12 cellular contexts compared by ENCODE assay signal in genomic region chr6:70684794-70685493, GRCh38. TPM values are rescaled to one million over a fixed set of nuclear protein-coding genes. Genes with fewer than 3 reads are reported as not detected.
A peak's percentile ranks its signal among the peaks of the same experiment; 100 is the strongest.
DNase-seq lines count a peak whose midpoint lies in the region; ATAC-seq and TF ChIP-seq lines count a peak whose summit lies in the region.
"Had no signal": no experiment of that assay in that cellular context is flagged by ENCODE, and none has a peak within 500 bp of the region (broad histone marks: within the 10 kb centered on the region; RNA-seq: fewer than 3 reads in every experiment).

No MANE protein-coding gene starts in this region.

- no peak overlapping the region for H3K4ac ChIP-seq in trophoblast cell (ENCODE audit: low read depth, low read length)

- no peak overlapping the region for H3K23ac ChIP-seq in trophoblast cell (ENCODE audit: low read length)

- H3K27ac ChIP-seq in CD4-positive, CD25-positive, alpha-beta regulatory T cell (ENCODE audit: insufficient read depth, low read length, poor library complexity, severe bottlenecking) = no peak overlapping the region
- H3K27ac ChIP-seq in trophoblast cell (ENCODE audit: low read depth, low read length) = no peak overlapping the region

- no CpG with 5 or more reads among the region's 1 CpG for WGBS in trophoblast cell (ENCODE audit: extremely low coverage, insufficient coverage, insufficient read length)

- no peak for DNase-seq in CD4-positive, CD25-positive, alpha-beta regulatory T cell
- peak; percentile 43 for DNase-seq in DMS53 (lab: John Stamatoyannopoulos, UW)
- no peak for DNase-seq in mesothelial cell of epicardium (ENCODE audit: low spot score in 2 of 2, unreplicated experiment in 2 of 2)
- DNase-seq in T-helper 1 cell = no peak
- no peak for DNase-seq in sciatic nerve (ENCODE audit: low spot score)
- no peak for DNase-seq in trophoblast cell
- DNase-seq: activated CD8-positive, alpha-beta memory T cell treated with anti-CD3 and anti-CD28 coated beads, Interleukin-2, amount 50 U/mL, for 48 hours; GF-D8; H7; stimulated activated CD4-positive, alpha-beta T cell treated with anti-CD3 and anti-CD28 coated beads, Interleukin-2, amount 100 ng/mL, for 48 hours had no signal

- H3K9ac ChIP-seq in trophoblast cell (ENCODE audit: low read length) = no peak overlapping the region

- no peaks in the 10 kb centered on the region for H3K9me3 ChIP-seq in CD4-positive, CD25-positive, alpha-beta regulatory T cell (ENCODE audit: control insufficient read depth in 2 of 2, low read length in 2 of 2)
- H3K9me3 ChIP-seq in trophoblast cell (ENCODE audit: insufficient read depth, low read depth, low read length) = no peaks in the 10 kb centered on the region

- H2AK5ac ChIP-seq in trophoblast cell (ENCODE audit: low read length) = no peak overlapping the region

- H3K4me1 ChIP-seq in CD4-positive, CD25-positive, alpha-beta regulatory T cell (ENCODE audit: control insufficient read depth, insufficient read depth, low read length, poor library complexity, severe bottlenecking) = peaks cover 13% of the 10 kb centered on the region
- no peaks in the 10 kb centered on the region for H3K4me1 ChIP-seq in trophoblast cell (ENCODE audit: control insufficient read depth in 1 of 2, insufficient read depth in 2 of 2, low read length in 2 of 2)

- H3K18ac ChIP-seq in trophoblast cell (ENCODE audit: low read length) = no peak overlapping the region

- no peaks in the 10 kb centered on the region for H3K36me3 ChIP-seq in CD4-positive, CD25-positive, alpha-beta regulatory T cell (ENCODE audit: control insufficient read depth, insufficient read depth, low read length)
- H3K36me3 ChIP-seq in trophoblast cell (ENCODE audit: control insufficient read depth in 1 of 2, insufficient read depth in 2 of 2, low read length in 2 of 2) = no peaks in the 10 kb centered on the region
- H3K36me3 ChIP-seq: BLaER1 treated with 17β-estradiol and CSF1 and Interleukin-3, amounts not matched to agents 10 nM and 100 nM had no signal

- H2BK120ac ChIP-seq in trophoblast cell (ENCODE audit: insufficient read depth, low read length, poor library complexity) = no peak overlapping the region

- no peak overlapping the region for H2AFZ ChIP-seq in trophoblast cell (ENCODE audit: insufficient read depth, low read length, poor library complexity)

- peak overlapping the region in 1 of 4 donors; percentile 26 for H3K4me3 Mint-ChIP-seq in CD4-positive, CD25-positive, alpha-beta regulatory T cell
- peak overlapping the region; percentile 29 for H3K4me3 Mint-ChIP-seq in activated T-helper 17 cell treated with anti-CD3 and anti-CD28 coated beads, Interleukin-2, amount 50 U/mL, for 72 hours
- H3K4me3 Mint-ChIP-seq in mesothelial cell of epicardium = no peak overlapping the region

- H3K9me3 Mint-ChIP-seq in CD4-positive, CD25-positive, alpha-beta regulatory T cell = no peaks in the 10 kb centered on the region
- H3K9me3 Mint-ChIP-seq in activated T-helper 17 cell treated with anti-CD3 and anti-CD28 coated beads, Interleukin-2, amount 50 U/mL, for 72 hours = peaks cover 3% of the 10 kb centered on the region
- H3K9me3 Mint-ChIP-seq in mesothelial cell of epicardium = peaks cover 6% of the 10 kb centered on the region

- H3K79me1 ChIP-seq in trophoblast cell (ENCODE audit: low read length) = no peaks in the 10 kb centered on the region

- no peak overlapping the region for H3K14ac ChIP-seq in trophoblast cell (ENCODE audit: low read length)

- H2BK12ac ChIP-seq in trophoblast cell (ENCODE audit: low read length) = no peak overlapping the region

- no peaks in the 10 kb centered on the region for H3K27me3 Mint-ChIP-seq in CD4-positive, CD25-positive, alpha-beta regulatory T cell
- no peaks in the 10 kb centered on the region for H3K27me3 Mint-ChIP-seq in activated T-helper 17 cell treated with anti-CD3 and anti-CD28 coated beads, Interleukin-2, amount 50 U/mL, for 72 hours
- H3K27me3 Mint-ChIP-seq in mesothelial cell of epicardium (ENCODE audit: low read depth) = no peaks in the 10 kb centered on the region

- H3K27me3 ChIP-seq in CD4-positive, CD25-positive, alpha-beta regulatory T cell (ENCODE audit: control insufficient read depth, insufficient read depth, low read length) = no peaks in the 10 kb centered on the region
- no peaks in the 10 kb centered on the region for H3K27me3 ChIP-seq in trophoblast cell (ENCODE audit: insufficient read depth, low read length)
- H3K27me3 ChIP-seq: BLaER1 treated with 17β-estradiol and CSF1 and Interleukin-3, amounts not matched to agents 10 nM and 100 nM had no signal

- no peak overlapping the region for H4K8ac ChIP-seq in trophoblast cell (ENCODE audit: low read depth, low read length)

- H3K4me3 ChIP-seq in CD4-positive, CD25-positive, alpha-beta regulatory T cell (ENCODE audit: low read depth, low read length) = no peak overlapping the region
- no peak overlapping the region for H3K4me3 ChIP-seq in trophoblast cell (ENCODE audit: low read depth, low read length)
- H3K4me3 ChIP-seq: BLaER1 treated with 17β-estradiol and CSF1 and Interleukin-3, amounts not matched to agents 10 nM and 100 nM had no signal

- H3K4me1 Mint-ChIP-seq in CD4-positive, CD25-positive, alpha-beta regulatory T cell = peaks cover 48 to 70% (median 56%) of the 10 kb centered on the region in 4 donors
- peaks cover 25% of the 10 kb centered on the region for H3K4me1 Mint-ChIP-seq in activated T-helper 17 cell treated with anti-CD3 and anti-CD28 coated beads, Interleukin-2, amount 50 U/mL, for 72 hours
- H3K4me1 Mint-ChIP-seq in mesothelial cell of epicardium = peaks cover 20% of the 10 kb centered on the region

- no peak overlapping the region for H2BK5ac ChIP-seq in trophoblast cell (ENCODE audit: low read depth, low read length, poor library complexity)

- TF ChIP-seq CTCF in mesothelial cell of epicardium (IDR thresholded peaks at IDR 0.05; ENCODE audit: unreplicated experiment) = no peak

- H4K91ac ChIP-seq in trophoblast cell (ENCODE audit: low read depth, low read length) = no peak overlapping the region

- no peak overlapping the region for H3K4me2 ChIP-seq in trophoblast cell (ENCODE audit: low read length)

- intact Hi-C loops in sciatic nerve (cut with DNase I) = loop anchor here (10.0 kb wide), 1 partner anchor 140 kb away; no protein-coding TSS in a partner anchor

- no peak for ATAC-seq in CD4-positive, CD25-positive, alpha-beta regulatory T cell (ENCODE audit: low read depth in 2 of 2)
- peak; percentile 84 for ATAC-seq in activated T-helper 17 cell treated with anti-CD3 and anti-CD28 coated beads, Interleukin-2, amount 50 U/mL, for 72 hours (replicated peaks)
- ATAC-seq in sciatic nerve = no peak

- peak overlapping the region; percentile 5 to 69 (median 26) for H3K27ac Mint-ChIP-seq in CD4-positive, CD25-positive, alpha-beta regulatory T cell
- H3K27ac Mint-ChIP-seq in activated T-helper 17 cell treated with anti-CD3 and anti-CD28 coated beads, Interleukin-2, amount 50 U/mL, for 72 hours = peak overlapping the region; percentile 72
- H3K27ac Mint-ChIP-seq in mesothelial cell of epicardium = peak overlapping the region; percentile 28

- peaks cover 6% of the 10 kb centered on the region for H3K36me3 Mint-ChIP-seq in CD4-positive, CD25-positive, alpha-beta regulatory T cell
- H3K36me3 Mint-ChIP-seq in activated T-helper 17 cell treated with anti-CD3 and anti-CD28 coated beads, Interleukin-2, amount 50 U/mL, for 72 hours (ENCODE audit: low read depth) = no peaks in the 10 kb centered on the region
- no peaks in the 10 kb centered on the region for H3K36me3 Mint-ChIP-seq in mesothelial cell of epicardium

- peaks cover 3% of the 10 kb centered on the region for H3K79me2 ChIP-seq in trophoblast cell (ENCODE audit: control insufficient read depth, insufficient read depth, low read length, poor library complexity)

- no peak overlapping the region for H4K12ac ChIP-seq in trophoblast cell (ENCODE audit: low read depth, low read length)

RNA-seq across cellular contexts. Expression of gene SMAP1, which starts 17.3 kb away (rescaled TPM):
- total RNA-seq in CD4-positive, CD25-positive, alpha-beta regulatory T cell = 35.2 TPM
- 10 to 100 TPM; 17.5 to 28.5 (median 23.9) TPM for polyA plus RNA-seq in CD4-positive, CD25-positive, alpha-beta regulatory T cell
- 10 to 100 TPM; 24.0 to 39.5 TPM for total RNA-seq in activated T-helper 17 cell treated with anti-CD3 and anti-CD28 coated beads, Interleukin-2, amount 50 U/mL, for 72 hours
- total RNA-seq in mesothelial cell of epicardium (24.8 to 27.8 TPM (median 25.7 TPM) in 3 replicates), sciatic nerve (17.8 TPM)
- 39.4 and 40.3 TPM in 2 replicates for polyA plus RNA-seq in trophoblast cell (2013)
